ENCODE assay signal across 10 cellular contexts in the genomic region with DNA sequence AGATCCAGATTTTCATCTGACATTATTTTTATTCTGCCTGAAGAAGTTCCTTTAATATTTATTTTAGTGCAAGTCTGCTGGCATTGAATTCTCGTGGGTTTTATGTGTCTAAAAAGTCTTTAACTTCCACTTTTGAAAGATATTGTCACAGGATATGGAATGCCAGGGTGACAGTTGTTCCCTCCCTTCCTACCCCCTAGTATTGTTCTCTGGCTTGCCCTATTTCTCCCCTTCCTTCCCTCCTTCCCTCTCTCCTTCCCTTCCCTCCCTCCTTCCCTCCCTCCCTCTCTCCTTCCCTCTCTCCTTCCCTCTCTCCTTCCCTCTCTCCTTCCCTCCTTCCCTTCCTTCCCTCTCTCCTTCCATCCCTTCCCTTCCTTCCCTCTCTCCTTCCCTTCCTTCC. TPM values are rescaled to one million over a fixed set of nuclear protein-coding genes. Genes with fewer than 3 reads are reported as not detected.
"Had no signal": no experiment of that assay in that cellular context is flagged by ENCODE, and none has a peak within 500 bp of the region (broad histone marks: within the 10 kb centered on the region; RNA-seq: fewer than 3 reads in every experiment).

No MANE protein-coding gene starts in this region.

- ATAC-seq: K562 had no signal

- H3K4me3 ChIP-seq: K562 had no signal

- DNase-seq: IMR-90, KBM-7, KG1 had no signal

- H3K4me2 ChIP-seq: KMS-11 had no signal

- H3K9ac ChIP-seq: KMS-11 had no signal

- H3K27ac ChIP-seq: HL-60, KMS-11 had no signal

- FAIRE-seq: HTR-8/SVneo, K562 had no signal

RNA-seq across cellular contexts. Expression of a gene that starts 14.9 kb away (rescaled TPM):
- total RNA-seq: HT-29, HT1080, IMR-90 had no signal
- polyA plus RNA-seq: IgD-negative memory B cell, IMR-90 had no signal

RNA-seq across cellular contexts. Expression of a gene that starts 29.9 kb away (rescaled TPM):
- polyA plus RNA-seq: IgD-negative memory B cell had no signal
